Comparison of ENCODE assay signal across 8 cellular contexts in genomic region chr3:67654099-67654831, GRCh38. TPM values are rescaled to one million over a fixed set of nuclear protein-coding genes. Genes with fewer than 3 reads are reported as not detected.
A peak's percentile ranks its signal among the peaks of the same experiment; 100 is the strongest.
DNase-seq lines count a peak whose midpoint lies in the region; ATAC-seq, FAIRE-seq and TF ChIP-seq lines count a peak whose summit lies in the region.

Gene SUCLG2 (minus strand): TSS chr3:67654612. CDS start chr3:67654586, 26 bp downstream.

- no peaks in the 10 kb centered on the region for H4K20me1 ChIP-seq in Karpas-422 (ENCODE audit: insufficient read depth, low read depth, low read length)

- H3K79me2 ChIP-seq in Karpas-422 (ENCODE audit: low read length) = peaks cover 53% of the 10 kb centered on the region

- peak within 1 kb of the TSS; percentile 86 for H3K4me3 Mint-ChIP-seq in activated naive CD8-positive, alpha-beta T cell
- peak within 1 kb of the TSS; percentile 75 for H3K4me3 Mint-ChIP-seq in glutamatergic neuron (ENCODE audit: unreplicated experiment)

- H2AFZ ChIP-seq in Karpas-422 (ENCODE audit: low read length) = peak within 1 kb of the TSS; percentile 98

- TF ChIP-seq POLR2A in thyroid gland (IDR thresholded peaks at IDR 0.05) = peak in 1 of 2 donors; percentile 91

- H3K9me3 Mint-ChIP-seq in activated naive CD8-positive, alpha-beta T cell (ENCODE audit: low read depth) = peaks cover 9% of the 10 kb centered on the region
- H3K9me3 Mint-ChIP-seq in glutamatergic neuron (ENCODE audit: unreplicated experiment) = peaks cover 3% of the 10 kb centered on the region

- no peaks in the 10 kb centered on the region for H3K27me3 Mint-ChIP-seq in activated naive CD8-positive, alpha-beta T cell
- H3K27me3 Mint-ChIP-seq in glutamatergic neuron (ENCODE audit: unreplicated experiment) = no peaks in the 10 kb centered on the region

- ATAC-seq in GM21786 (IDR thresholded peaks at IDR 0.05; ENCODE audit: unreplicated experiment) (peak; percentile 68), pancreas (peak; percentile 98)

- peak within 1 kb of the TSS; percentile 92 for H3K9ac ChIP-seq in Karpas-422 (ENCODE audit: low read length)

- peak within 1 kb of the TSS; percentile 85 for H3K4me2 ChIP-seq in Karpas-422 (ENCODE audit: low read depth, low read length, poor library complexity, severe bottlenecking)

- no peaks in the 10 kb centered on the region for H3K9me3 ChIP-seq in Karpas-422 (ENCODE audit: low read length)
- no peaks in the 10 kb centered on the region for H3K9me3 ChIP-seq in pancreas
- H3K9me3 ChIP-seq in thyroid gland = no peaks in the 10 kb centered on the region

- intact Hi-C loops in pancreas (cut with DNase I) = no loop called here
- intact Hi-C loops in thyroid gland (cut with DNase I) = no loop called here

- H3K36me3 Mint-ChIP-seq in activated naive CD8-positive, alpha-beta T cell = peaks cover 11% of the 10 kb centered on the region
- no peaks in the 10 kb centered on the region for H3K36me3 Mint-ChIP-seq in glutamatergic neuron (ENCODE audit: unreplicated experiment)

- peak within 1 kb of the TSS; percentile 92 for H3K27ac Mint-ChIP-seq in activated naive CD8-positive, alpha-beta T cell
- peak within 1 kb of the TSS; percentile 45 for H3K27ac Mint-ChIP-seq in glutamatergic neuron (ENCODE audit: unreplicated experiment)

- peak; percentile 91 for DNase-seq in ELR (ENCODE audit: low read depth)
- DNase-seq in Karpas-422 = peak; percentile 96
- peak; percentile 67 for DNase-seq in SKM-1 treated with dmso at 0.1 percent for 144 hours (lab: John Stamatoyannopoulos, UW; ENCODE audit: unreplicated experiment)
- DNase-seq in glutamatergic neuron = peak; percentile 88
- DNase-seq in pancreas = peak; percentile 89 to 97 (median 94)
- DNase-seq in thyroid gland = peak; percentile 94 to 96

- H3K4me1 ChIP-seq in Karpas-422 (ENCODE audit: low read length) = peaks cover 49% of the 10 kb centered on the region
- peaks cover 0 to 15% (median 2%) of the 10 kb centered on the region in 3 donors for H3K4me1 ChIP-seq in pancreas
- H3K4me1 ChIP-seq in thyroid gland = peaks cover 15 to 19% of the 10 kb centered on the region in 2 donors

- peak within 1 kb of the TSS; percentile 84 for H3K27ac ChIP-seq in Karpas-422 (ENCODE audit: low read length)
- H3K27ac ChIP-seq in pancreas = peak within 1 kb of the TSS; percentile 89 to 96 (median 94)
- peak within 1 kb of the TSS; percentile 89 to 97 (median 96) for H3K27ac ChIP-seq in thyroid gland

- H3K9me2 ChIP-seq in Karpas-422 (replicated peaks; ENCODE audit: insufficient read depth, low read length) = no peaks in the 10 kb centered on the region

- H3K36me3 ChIP-seq in Karpas-422 (ENCODE audit: insufficient read depth, low read length) = no peaks in the 10 kb centered on the region; the same call in 1 of the 2 replicates
- H3K36me3 ChIP-seq in pancreas = no peaks in the 10 kb centered on the region
- H3K36me3 ChIP-seq in thyroid gland = no peaks in the 10 kb centered on the region

- TF ChIP-seq CTCF in glutamatergic neuron (IDR thresholded peaks at IDR 0.05; ENCODE audit: partially characterized antibody, unreplicated experiment) (no peak), pancreas (IDR thresholded peaks at IDR 0.05) (no peak), thyroid gland (IDR thresholded peaks at IDR 0.05) (no peak)

- 0 to 1% methylated on average over 59 to 66 of the region's 66 CpGs for WGBS in pancreas, 2 donors
- 0 to 1% methylated on average over 37 to 38 of the region's 66 CpGs for WGBS in thyroid gland, 2 donors

- H3K4me1 Mint-ChIP-seq in activated naive CD8-positive, alpha-beta T cell (ENCODE audit: low read depth) = peaks cover 68% of the 10 kb centered on the region
- no peaks in the 10 kb centered on the region for H3K4me1 Mint-ChIP-seq in glutamatergic neuron (ENCODE audit: low read depth, unreplicated experiment)

- no peak for FAIRE-seq in pancreas (lab: Jason Lieb, UNC)

- H3K27me3 ChIP-seq in Karpas-422 (ENCODE audit: low read length) = no peaks in the 10 kb centered on the region
- no peaks in the 10 kb centered on the region for H3K27me3 ChIP-seq in pancreas
- no peaks in the 10 kb centered on the region for H3K27me3 ChIP-seq in thyroid gland

- peak within 1 kb of the TSS; percentile 73 for H3K4me3 ChIP-seq in Karpas-422 (ENCODE audit: low read length)
- H3K4me3 ChIP-seq in pancreas = peak within 1 kb of the TSS; percentile 40 to 95 (median 90)
- peak within 1 kb of the TSS; percentile 38 to 90 (median 85) for H3K4me3 ChIP-seq in thyroid gland (replicated peaks in 1 of 3)

RNA-seq across cellular contexts. Expression of gene SUCLG2, which starts in this region (rescaled TPM):
- 49.0 and 53.6 TPM in 2 replicates for total RNA-seq in Karpas-422 (2014; rRNA removed; shearing (Covaris generic); ENCODE audit: low replicate concordance)
- total RNA-seq in glutamatergic neuron (ENCODE audit: unreplicated experiment) (4.3 TPM), pancreas (10 to 100 TPM; 25.7 to 34.4 (median 30.4) TPM), thyroid gland (10 to 100 TPM; 64.4 to 70.9 (median 70.7) TPM)
- polyA plus RNA-seq in pancreas = 10 to 100 TPM; 16.4 to 20.7 TPM

Comparison
In these comparisons a context has a peak if more than half of its experiments do, and no peak if none do; other contexts are left out.
1. Peak in every context shown above with its lines: DNase-seq, ATAC-seq, H3K4me3 ChIP-seq and H3K27ac ChIP-seq.